Comparison of ENCODE assay signal across 8 cellular contexts in the genomic region with DNA sequence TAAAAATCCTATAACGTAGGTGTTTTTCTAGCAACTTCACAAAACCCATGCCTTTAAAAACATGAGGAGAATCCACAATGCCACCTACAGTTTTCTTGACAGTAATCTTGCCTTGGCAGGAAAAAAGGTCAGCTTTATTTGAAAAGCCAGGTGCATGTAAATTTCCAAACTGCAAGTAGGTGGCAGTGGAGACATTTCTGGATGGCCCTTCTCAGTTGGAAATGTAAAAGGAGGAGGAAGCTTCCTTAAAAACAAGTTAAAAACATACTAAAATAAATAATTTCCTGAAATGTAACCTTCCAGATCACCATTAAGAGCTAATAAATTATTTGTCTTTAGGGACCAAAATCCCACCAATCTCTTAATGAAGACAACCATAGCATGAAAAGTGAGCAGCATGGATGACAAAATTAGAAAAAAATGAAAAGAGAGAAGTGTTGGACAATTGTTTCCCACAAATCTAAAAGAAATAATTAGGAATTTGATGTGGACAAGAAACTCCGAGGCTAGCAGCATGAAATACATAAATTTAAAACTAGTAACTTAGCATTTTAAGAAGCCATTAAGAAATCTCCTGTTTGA.
DNase-seq lines count a peak whose midpoint lies in the region; ATAC-seq, FAIRE-seq and TF ChIP-seq lines count a peak whose summit lies in the region.

No MANE protein-coding gene starts in this region.

- H3K36me3 ChIP-seq in cardiac muscle cell = no peaks in the 10 kb centered on the region
- H3K36me3 ChIP-seq in psoas muscle (ENCODE audit: insufficient read depth in 1 of 2, low read depth in 1 of 2) = no peaks in the 10 kb centered on the region
- no peaks in the 10 kb centered on the region for H3K36me3 ChIP-seq in MG63

- DNase-seq in cardiac muscle cell (ENCODE audit: low read depth in 1 of 2, low spot score in 1 of 2) = peak; percentile 32 to 54
- no peak for DNase-seq in right cardiac atrium
- DNase-seq in NCI-H460 (ENCODE audit: extremely low read depth, low read depth) = peak; percentile 27
- DNase-seq in psoas muscle = no peak
- no peak for DNase-seq in posterior vena cava (ENCODE audit: low spot score)
- no peak for DNase-seq in MG63

- no peaks in the 10 kb centered on the region for H3K4me1 ChIP-seq in cardiac muscle cell (ENCODE audit: low read depth)
- H3K4me1 ChIP-seq in right cardiac atrium (ENCODE audit: control insufficient read depth, insufficient read depth, low read length) = no peaks in the 10 kb centered on the region
- H3K4me1 ChIP-seq in psoas muscle = no peaks in the 10 kb centered on the region

- no peaks in the 10 kb centered on the region for H3K9me3 ChIP-seq in cardiac muscle cell (ENCODE audit: low read depth)
- H3K9me3 ChIP-seq in right cardiac atrium (ENCODE audit: control insufficient read depth, low read length) = no peaks in the 10 kb centered on the region
- H3K9me3 ChIP-seq in psoas muscle = no peaks in the 10 kb centered on the region
- H3K9me3 ChIP-seq in MG63 = no peaks in the 10 kb centered on the region

- intact Hi-C loops in right cardiac atrium (cut with DNase I) (loop anchor here in 1 of 4 donors (10.0 kb wide), 1 partner anchor 65 kb away; no protein-coding TSS in a partner anchor), psoas muscle (cut with DNase I) (loop anchor here (5.0 to 10.0 kb wide), 2 partner anchors 45 to 112 kb away; no protein-coding TSS in a partner anchor), posterior vena cava (cut with DNase I) (no loop called here)

- WGBS in right cardiac atrium = 44% methylated on average over 2 of the region's 2 CpGs
- 37 to 61% (median 59%) methylated on average over 2 of the region's 2 CpGs for WGBS in psoas muscle, 3 donors

- H3K4me3 ChIP-seq in cardiac muscle cell (no peak overlapping the region), right cardiac atrium (ENCODE audit: low read length) (no peak overlapping the region), psoas muscle (no peak overlapping the region), MG63 (no peak overlapping the region)

- TF ChIP-seq CTCF in cardiac muscle cell (IDR thresholded peaks at IDR 0.05; ENCODE audit: low read depth, low read length) (peak; percentile 63), psoas muscle (IDR thresholded peaks at IDR 0.05) (peak; percentile 60)

- peaks cover 30% of the 10 kb centered on the region for H3K27me3 ChIP-seq in cardiac muscle cell
- no peaks in the 10 kb centered on the region for H3K27me3 ChIP-seq in right cardiac atrium (ENCODE audit: control insufficient read depth, insufficient read depth)
- no peaks in the 10 kb centered on the region for H3K27me3 ChIP-seq in psoas muscle (ENCODE audit: insufficient read depth in 3 of 3, low read length in 2 of 3)
- no peaks in the 10 kb centered on the region for H3K27me3 ChIP-seq in MG63

- peak; percentile 14 for FAIRE-seq in colon (lab: Jason Lieb, UNC)

- ATAC-seq in right cardiac atrium = no peak
- no peak for ATAC-seq in psoas muscle
- no peak for ATAC-seq in HG02571 (IDR thresholded peaks at IDR 0.05; ENCODE audit: unreplicated experiment)

- no peak overlapping the region for H3K27ac ChIP-seq in cardiac muscle cell
- H3K27ac ChIP-seq in right cardiac atrium (ENCODE audit: low read length) = no peak overlapping the region
- H3K27ac ChIP-seq in psoas muscle = no peak overlapping the region

Comparison
In these comparisons a context has a peak if more than half of its experiments do, and no peak if none do; other contexts are left out.
1. DNase-seq: peak in cardiac muscle cell (2 of 2) and NCI-H460 (single experiment); none in right cardiac atrium (0 of 3), psoas muscle (0 of 2), posterior vena cava (single experiment) and MG63 (single experiment).
2. intact Hi-C loops: an anchor here in psoas muscle (5.0 to 10.0 kb wide); none called in posterior vena cava.